Comparison of ENCODE assay signal across 31 cellular contexts in genomic region chr16:27862953-27863352, GRCh38.
DNase-seq lines count a peak whose midpoint lies in the region; ATAC-seq, FAIRE-seq and TF ChIP-seq lines count a peak whose summit lies in the region.
"Had no signal": no experiment of that assay in that cellular context is flagged by ENCODE, and none has a peak within 500 bp of the region (broad histone marks: within the 10 kb centered on the region; RNA-seq: fewer than 3 reads in every experiment).

No MANE protein-coding gene starts in this region.

- FAIRE-seq in HepG2 (lab: Jason Lieb, UNC) (no peak), K562 (lab: Jason Lieb, UNC) (no peak)
- FAIRE-seq: A204.1, A549, D721Med had no signal

- intact Hi-C loops in HepG2 (cut with micrococcal nuclease; ENCODE audit: unreplicated experiment) (no loop called here), right lobe of liver (cut with DNase I) (no loop called here), K562 (cut with micrococcal nuclease) (no loop called here)

- H3K27me3 ChIP-seq in HepG2 (ENCODE audit: control insufficient read depth in 1 of 2, insufficient read depth in 2 of 2, low read length in 2 of 2) (peaks cover 0 to 11% of the 10 kb centered on the region in 2 experiments; a peak in 1 of 5 replicates), right lobe of liver (no peaks in the 10 kb centered on the region), K562 (ENCODE audit: control insufficient read depth in 2 of 2, insufficient read depth in 2 of 2, low read length in 2 of 2) (peaks cover 0 to 7% of the 10 kb centered on the region in 2 experiments; a peak in 1 of 5 replicates)
- H3K27me3 ChIP-seq: BE2C; BLaER1; BLaER1 treated with 17β-estradiol and CSF1 and Interleukin-3, amounts not matched to agents 10 nM and 100 nM had no signal

- in situ Hi-C loops in HepG2 (cut with HindIII; ENCODE audit: extremely low pct_ligation_motif_present, low pct_unique_long_range_greater_than_20kb) (no loop called here), K562 (cut with MboI) (no loop called here)

- H3K79me2 ChIP-seq in HepG2 (ENCODE audit: insufficient read depth, low read length) = no peaks in the 10 kb centered on the region
- no peaks in the 10 kb centered on the region for H3K79me2 ChIP-seq in K562 (ENCODE audit: control insufficient read depth, insufficient read depth, low read length)

- CTCF ChIA-PET in HepG2 (lab: Yijun Ruan, JAX; ENCODE audit: low intra/inter-chr PET ratio, low total read pairs) (no interaction called here), K562 (lab: Yijun Ruan, JAX; ENCODE audit: low intra/inter-chr PET ratio) (no interaction called here)

- H3K4me3 ChIP-seq in HepG2 (replicated peaks in 1 of 3; ENCODE audit: insufficient read depth in 1 of 3, low read depth in 2 of 3, low read length in 3 of 3) (no peak overlapping the region), right lobe of liver (no peak overlapping the region), K562 (no peak overlapping the region)
- H3K4me3 ChIP-seq: A549; BLaER1; BLaER1 treated with 17β-estradiol and CSF1 and Interleukin-3, amounts not matched to agents 10 nM and 100 nM had no signal

- H4K20me1 ChIP-seq in HepG2 (ENCODE audit: insufficient read depth, low read length) (no peaks in the 10 kb centered on the region), K562 (replicated peaks; ENCODE audit: control insufficient read depth, insufficient read depth, low read length) (no peaks in the 10 kb centered on the region; the same call in 1 of the 2 replicates)
- H4K20me1 ChIP-seq: BLaER1; BLaER1 treated with 17β-estradiol and CSF1 and Interleukin-3, amounts not matched to agents 10 nM and 100 nM had no signal

- no peak overlapping the region for H2AFZ ChIP-seq in HepG2 (ENCODE audit: low read length)
- H2AFZ ChIP-seq in K562 (ENCODE audit: low read depth, low read length) = no peak overlapping the region

- DNase-seq in HepG2 (ENCODE audit: low spot score) = no peak
- no peak for DNase-seq in right lobe of liver
- no peak for DNase-seq in K562 (ENCODE audit: extremely low read depth in 1 of 4, low spot score in 3 of 4)
- no peak for DNase-seq in stimulated activated CD4-positive, alpha-beta T cell treated with anti-CD3 and anti-CD28 coated beads, Interleukin-2, amount 100 ng/mL, for 24 hours
- DNase-seq: 8988T; ACHN; AML-193; BE2C; C1 segment of cervical spinal cord; Caco-2; Calu3; CD4-positive, alpha-beta memory T cell; CD4-positive, alpha-beta T cell; CD4-positive, CD25-positive, alpha-beta regulatory T cell; CD8-positive, alpha-beta memory T cell; CD8-positive, alpha-beta T cell; COR-L47; DMS 273 treated with DMSO at 0.1 percent for 48 hours; DMS153; DMS53; DMS79; DMS79 treated with DMSO at 0.1 percent for 48 hours; DND-41; EL had no signal

- no peak for TF ChIP-seq RAD21 in HepG2 (CRISPR knock-in tag; IDR thresholded peaks at IDR 0.05)
- no peak for TF ChIP-seq RAD21 in K562 (CRISPR knock-in tag; conservative IDR thresholded peaks at IDR 0.05 in 1 of 2, IDR thresholded peaks at IDR 0.05 in 1 of 2)

- H3K4me2 ChIP-seq in HepG2 (ENCODE audit: low read depth, low read length) (no peak overlapping the region), K562 (ENCODE audit: insufficient read depth, low read length) (no peak overlapping the region)
- H3K4me2 ChIP-seq: A549; BLaER1; BLaER1 treated with 17β-estradiol and CSF1 and Interleukin-3, amounts not matched to agents 10 nM and 100 nM had no signal

- no peak for ATAC-seq in HepG2
- ATAC-seq in right lobe of liver = no peak
- no peak for ATAC-seq in K562
- ATAC-seq: A549; CD8-positive, alpha-beta T cell had no signal

- H3K36me3 ChIP-seq in HepG2 (replicated peaks in 1 of 2; ENCODE audit: control insufficient read depth in 1 of 2, insufficient read depth in 2 of 2, low read length in 2 of 2) (no peaks in the 10 kb centered on the region), right lobe of liver (no peaks in the 10 kb centered on the region), K562 (ENCODE audit: control insufficient read depth, insufficient read depth, low read length) (no peaks in the 10 kb centered on the region)
- H3K36me3 ChIP-seq: BE2C; BLaER1; BLaER1 treated with 17β-estradiol and CSF1 and Interleukin-3, amounts not matched to agents 10 nM and 100 nM had no signal

- H3K9ac ChIP-seq in HepG2 (ENCODE audit: insufficient read depth, low read depth, low read length) (no peak overlapping the region), K562 (ENCODE audit: insufficient read depth in 1 of 2, low read depth in 2 of 2, low read length in 2 of 2) (no peak overlapping the region)
- H3K9ac ChIP-seq: BLaER1; BLaER1 treated with 17β-estradiol and CSF1 and Interleukin-3, amounts not matched to agents 10 nM and 100 nM had no signal

- 7% methylated on average over 1 of the region's 1 CpG for WGBS in HepG2 (ENCODE audit: low lambda C conversion rate)
- 62% methylated on average over 1 of the region's 1 CpG for WGBS in right lobe of liver (ENCODE audit: insufficient coverage, low coverage, low lambda C conversion rate, missing lambda C conversion rate)
- 0% methylated on average over 1 of the region's 1 CpG for WGBS in K562 (ENCODE audit: insufficient coverage, low coverage, missing lambda C conversion rate)

- no peaks in the 10 kb centered on the region for H3K9me3 ChIP-seq in HepG2 (ENCODE audit: low read length)
- no peaks in the 10 kb centered on the region for H3K9me3 ChIP-seq in right lobe of liver
- peaks cover 3% of the 10 kb centered on the region; the same call in 1 of the 2 replicates for H3K9me3 ChIP-seq in K562 (replicated peaks; ENCODE audit: control insufficient read depth, insufficient read depth, low read depth, low read length)
- H3K9me3 ChIP-seq: BE2C had no signal

- no TSS peak for BruUV-seq in HepG2 (replicated peaks; lab: Mats Ljungman, UMichigan)
- no TSS peak for BruUV-seq in K562 (replicated peaks; lab: Mats Ljungman, UMichigan)

- H3K27ac ChIP-seq in HepG2 (ENCODE audit: extremely low read length, insufficient read depth, low read length) = no peak overlapping the region
- H3K27ac ChIP-seq in right lobe of liver = no peak overlapping the region
- no peak overlapping the region for H3K27ac ChIP-seq in K562 (ENCODE audit: extremely low read depth, low read depth, low read length)
- H3K27ac ChIP-seq: 22Rv1; A549; BLaER1; BLaER1 treated with 17β-estradiol and CSF1 and Interleukin-3, amounts not matched to agents 10 nM and 100 nM; C4-2B had no signal

- POLR2A ChIA-PET in HepG2 (lab: Yijun Ruan, JAX) = no interaction called here
- POLR2A ChIA-PET in K562 (lab: Yijun Ruan, JAX) = interaction anchor here (1.1 kb wide), 1 partner anchor 11 kb away, joined by 3 read pairs; no protein-coding TSS in a partner anchor

- no peaks in the 10 kb centered on the region for H3K9me1 ChIP-seq in K562 (ENCODE audit: control insufficient read depth, insufficient read depth, low read length)

- TF ChIP-seq EP300 in HepG2 (IDR thresholded peaks at IDR 0.05; ENCODE audit: low read depth in 2 of 2, low read length in 2 of 2) = no peak
- TF ChIP-seq EP300 in HepG2 (CRISPR knock-in tag; IDR thresholded peaks at IDR 0.05; ENCODE audit: borderline replicate concordance) = no peak
- no peak for TF ChIP-seq EP300 in K562 (IDR thresholded peaks at IDR 0.05; ENCODE audit: low read length)

- no peaks in the 10 kb centered on the region for H3K4me1 ChIP-seq in HepG2 (ENCODE audit: insufficient read depth, low read length)
- H3K4me1 ChIP-seq in right lobe of liver = no peaks in the 10 kb centered on the region
- H3K4me1 ChIP-seq in K562 (replicated peaks in 1 of 2; ENCODE audit: control insufficient read depth in 2 of 2, insufficient read depth in 2 of 2, low read length in 2 of 2) = peaks cover 0 to 2% of the 10 kb centered on the region in 2 experiments; a peak in 1 of 5 replicates
- H3K4me1 ChIP-seq: A549; BE2C; BLaER1; BLaER1 treated with 17β-estradiol and CSF1 and Interleukin-3, amounts not matched to agents 10 nM and 100 nM; Caco-2 had no signal

- no peak for TF ChIP-seq CTCF in HepG2 (CRISPR knock-in tag; IDR thresholded peaks at IDR 0.05)
- TF ChIP-seq CTCF in right lobe of liver (IDR thresholded peaks at IDR 0.05) = no peak
- no peak for TF ChIP-seq CTCF in K562 (IDR thresholded peaks at IDR 0.05 in 2 of 3, conservative IDR thresholded peaks at IDR 0.05 in 1 of 3; ENCODE audit: insufficient read depth in 2 of 3, low read depth in 1 of 3, low read length in 3 of 3)

- TF ChIP-seq POLR2A in HepG2 (IDR thresholded peaks at IDR 0.05; ENCODE audit: insufficient read depth in 1 of 2, low read depth in 2 of 2, low read length in 2 of 2) = no peak
- no peak for TF ChIP-seq POLR2A in right lobe of liver (IDR thresholded peaks at IDR 0.05)
- TF ChIP-seq POLR2A in K562 (conservative IDR thresholded peaks at IDR 0.05) = no peak

TF ChIP-seq in HepG2, 621 proteins besides CTCF, POLR2A, EP300 and RAD21 (continues in another document):
- no peak for TF ChIP-seq MZF1 (CRISPR knock-in tag; IDR thresholded peaks at IDR 0.05; ENCODE audit: borderline replicate concordance)
- TF ChIP-seq PRPF4 (IDR thresholded peaks at IDR 0.05; ENCODE audit: low read depth, low read length, poor library complexity, severe bottlenecking) = no peak
- peak; percentile 61 for TF ChIP-seq ATF7 (IDR thresholded peaks at IDR 0.05)
- TF ChIP-seq ATF7 (CRISPR knock-in tag; IDR thresholded peaks at IDR 0.05) = no peak
- no peak for TF ChIP-seq NR2C2 (CRISPR knock-in tag; IDR thresholded peaks at IDR 0.05; ENCODE audit: borderline replicate concordance)

TF ChIP-seq in K562, 482 proteins besides CTCF, POLR2A, EP300 and RAD21 (continues in another document):
- TF ChIP-seq ZNF232 (CRISPR knock-in tag; IDR thresholded peaks at IDR 0.05) = no peak
